Comparison of ENCODE assay signal across 14 cellular contexts in the genomic region with DNA sequence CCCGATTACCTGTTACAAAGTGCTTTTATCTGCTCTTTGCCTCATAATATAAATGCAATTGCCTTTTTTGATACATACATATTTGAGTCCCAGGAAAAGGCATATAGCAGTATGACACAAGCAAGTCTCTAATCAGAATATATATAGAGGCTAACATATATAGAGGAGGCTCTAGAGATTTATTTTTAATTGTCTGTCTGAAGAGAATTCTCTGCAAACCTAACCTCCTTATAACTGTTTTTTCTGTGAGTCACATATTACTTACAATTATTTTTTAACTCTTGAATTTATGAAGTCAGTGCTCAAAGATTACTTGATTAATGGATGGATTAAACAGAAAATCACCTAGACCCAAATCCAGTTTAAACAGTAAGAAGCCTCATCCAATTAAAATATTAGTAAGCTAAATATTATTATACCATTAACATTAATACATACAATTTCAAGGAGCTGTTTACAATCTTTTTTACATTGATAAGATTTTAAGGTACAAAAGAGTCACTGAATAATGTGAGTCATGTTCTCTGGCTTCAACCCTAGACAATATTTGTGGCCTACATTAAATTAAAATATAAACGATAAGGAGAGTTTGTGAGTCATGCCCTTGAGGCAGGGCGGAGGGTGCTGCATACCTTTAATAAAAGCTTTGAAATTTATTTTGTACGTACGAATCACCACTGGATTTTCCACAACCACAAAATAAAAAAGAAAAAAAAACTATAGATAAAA. TPM values are rescaled to one million over a fixed set of nuclear protein-coding genes. Genes with fewer than 3 reads are reported as not detected.
A peak's percentile ranks its signal among the peaks of the same experiment; 100 is the strongest.
DNase-seq lines count a peak whose midpoint lies in the region; ATAC-seq, FAIRE-seq and TF ChIP-seq lines count a peak whose summit lies in the region.
"Had no signal": no experiment of that assay in that cellular context is flagged by ENCODE, and none has a peak within 500 bp of the region (broad histone marks: within the 10 kb centered on the region; RNA-seq: fewer than 3 reads in every experiment).

No MANE protein-coding gene starts in this region.

- TF ChIP-seq POLR2A in HCT116 (IDR thresholded peaks at IDR 0.05; ENCODE audit: borderline replicate concordance, extremely low read depth, insufficient read depth, insufficient read length): no peak

- H3K36me3 ChIP-seq in HCT116 (ENCODE audit: control insufficient read depth in 1 of 2, insufficient read depth in 2 of 2, low read length in 2 of 2): no peaks in the 10 kb centered on the region
- H3K36me3 ChIP-seq in SK-N-SH (replicated peaks in 1 of 2; ENCODE audit: control insufficient read depth in 1 of 2, insufficient read depth in 2 of 2, low read length in 1 of 2): no peaks in the 10 kb centered on the region
- H3K36me3 ChIP-seq in small intestine (ENCODE audit: control insufficient read depth in 2 of 2, insufficient read depth in 2 of 2, low read length in 2 of 2): no peaks in the 10 kb centered on the region

- POLR2A ChIA-PET in HCT116 (lab: Charles Lee) (no interaction called here), SK-N-SH (lab: Yijun Ruan, JAX) (no interaction called here)

- H3K4me3 ChIP-seq in HCT116 (replicated peaks in 1 of 2; ENCODE audit: low read depth in 1 of 2, low read length in 2 of 2) (no peak overlapping the region), SK-N-SH (ENCODE audit: low read depth in 2 of 2, low read length in 1 of 2) (no peak overlapping the region), fibroblast of mammary gland (ENCODE audit: control insufficient read depth, low read depth, low read length) (no peak overlapping the region), small intestine (ENCODE audit: low read depth in 1 of 2, low read length in 2 of 2) (no peak overlapping the region)
- H3K4me3 ChIP-seq: testis had no signal

- H3K79me2 ChIP-seq in HCT116 (ENCODE audit: insufficient read depth, low read length) (no peaks in the 10 kb centered on the region), SK-N-SH (ENCODE audit: insufficient read depth) (no peaks in the 10 kb centered on the region)

- BruUV-seq in HCT116 (replicated peaks; lab: Mats Ljungman, UMichigan): no TSS peak

- peak; percentile 97 for FAIRE-seq in small intestine (lab: Jason Lieb, UNC)

- DNase-seq in HCT116 (ENCODE audit: low read depth, low spot score) (no peak), SK-N-SH (no peak), fibroblast of mammary gland (ENCODE audit: low read depth) (peak; percentile 67), small intestine (peak; percentile 57), NCI-H2171 treated with DMSO at 0.1 percent for 48 hours (lab: John Stamatoyannopoulos, UW) (no peak), cardiac septum (ENCODE audit: low spot score) (no peak)
- DNase-seq in activated effector memory CD4-positive, alpha-beta T cell treated with Interleukin-2 at 50 U/mL for 16 hours: no peak
- DNase-seq: activated CD8-positive, alpha-beta T cell treated with anti-CD3 and anti-CD28 coated beads, Interleukin-2, amount 10 ng/mL, durations not matched to agents 7 days and 5 days; cerebellar nuclear complex; COR-L47; NCI-H146; NCI-H524 treated with DMSO at 0.1 percent for 48 hours; testis had no signal

- H3K4me2 ChIP-seq in HCT116 (ENCODE audit: low read length) (peak overlapping the region; percentile 48), SK-N-SH (peak overlapping the region; percentile 42; the same call in 1 of the 2 replicates)

- intact Hi-C loops in HCT116 (cut with micrococcal nuclease) (no loop called here), cardiac septum (cut with DNase I) (no loop called here)

- TF ChIP-seq CTCF in HCT116 (IDR thresholded peaks at IDR 0.05 in 2 of 3, conservative IDR thresholded peaks at IDR 0.05 in 1 of 3; ENCODE audit: borderline replicate concordance in 1 of 3, insufficient read depth in 1 of 3, low read depth in 2 of 3, low read length in 2 of 3) (no peak), SK-N-SH (IDR thresholded peaks at IDR 0.05) (no peak), fibroblast of mammary gland (conservative IDR thresholded peaks at IDR 0.05; ENCODE audit: control insufficient read depth, insufficient read depth, low read depth, low read length) (no peak)

- H3F3A ChIP-seq in SK-N-SH (replicated peaks; ENCODE audit: insufficient read depth): peaks cover 21% of the 10 kb centered on the region

- CTCF ChIA-PET in HCT116 (lab: Charles Lee) (no interaction called here), SK-N-SH (lab: Yijun Ruan, JAX) (no interaction called here)

- RAD21 ChIA-PET in HCT116 (lab: Charles Lee; ENCODE audit: low non-redundant PET in 1 of 2, low total read pairs in 2 of 2, uncharacterized antibody in 2 of 2, unreplicated experiment in 2 of 2): no interaction called here

- H4K20me1 ChIP-seq in HCT116 (ENCODE audit: insufficient read depth): no peaks in the 10 kb centered on the region
- no peaks in the 10 kb centered on the region for H4K20me1 ChIP-seq in SK-N-SH (ENCODE audit: insufficient read depth)

- peak overlapping the region; percentile 71 for H2AFZ ChIP-seq in HCT116 (ENCODE audit: low read depth, low read length, poor library complexity, severe bottlenecking)
- peak overlapping the region; percentile 0; the same call in 1 of the 2 replicates for H2AFZ ChIP-seq in SK-N-SH (ENCODE audit: low read depth)

- H3K4me1 ChIP-seq in HCT116 (ENCODE audit: control insufficient read depth in 1 of 2, insufficient read depth in 2 of 2, low read length in 2 of 2): peaks cover 11 to 17% of the 10 kb centered on the region in 2 experiments
- peaks cover 4 to 9% of the 10 kb centered on the region in 2 experiments for H3K4me1 ChIP-seq in SK-N-SH (ENCODE audit: control insufficient read depth in 1 of 2, insufficient read depth in 2 of 2, low read depth in 1 of 2, low read length in 1 of 2)
- no peaks in the 10 kb centered on the region for H3K4me1 ChIP-seq in small intestine (ENCODE audit: control insufficient read depth in 2 of 2, insufficient read depth in 1 of 2, low read depth in 1 of 2, low read length in 1 of 2)
- H3K4me1 ChIP-seq: testis had no signal

- H3K27me3 ChIP-seq in HCT116 (ENCODE audit: insufficient read depth, low read length) (no peaks in the 10 kb centered on the region), SK-N-SH (ENCODE audit: insufficient read depth) (no peaks in the 10 kb centered on the region), small intestine (ENCODE audit: control insufficient read depth in 2 of 2, insufficient read depth in 2 of 2, low read length in 2 of 2) (no peaks in the 10 kb centered on the region)
- H3K27me3 ChIP-seq: testis had no signal

- H3K27ac ChIP-seq in HCT116 (ENCODE audit: low read depth, low read length): no peak overlapping the region; the same call in 1 of the 2 replicates
- H3K27ac ChIP-seq in SK-N-SH (ENCODE audit: low read depth in 2 of 2, low read length in 1 of 2): peak overlapping the region; percentile 55 to 69; a peak in 3 of 4 replicates
- H3K27ac ChIP-seq in small intestine (ENCODE audit: low read depth in 1 of 2, low read length in 1 of 2): no peak overlapping the region
- H3K27ac ChIP-seq: testis had no signal

- ATAC-seq in HCT116: peak; percentile 69
- no peak for ATAC-seq in GM19455 (IDR thresholded peaks at IDR 0.05; ENCODE audit: unreplicated experiment)
- ATAC-seq: activated CD8-positive, alpha-beta T cell treated with anti-CD3 and anti-CD28 coated beads, Interleukin-2, amount 10 ng/mL, durations not matched to agents 7 days and 5 days had no signal

- TF ChIP-seq RAD21 in HCT116 (IDR thresholded peaks at IDR 0.05; ENCODE audit: low read depth): no peak
- TF ChIP-seq RAD21 in SK-N-SH (IDR thresholded peaks at IDR 0.05; ENCODE audit: low read length): no peak

- 13% methylated on average over 5 of the region's 5 CpGs for WGBS in SK-N-SH (ENCODE audit: low lambda C conversion rate)
- WGBS in small intestine, 3 donors: 24 to 54% (median 33%) methylated on average over 5 of the region's 5 CpGs

- H3K9ac ChIP-seq in HCT116 (ENCODE audit: low read length) (no peak overlapping the region), SK-N-SH (no peak overlapping the region)

- TF ChIP-seq EP300 in SK-N-SH (IDR thresholded peaks at IDR 0.05; ENCODE audit: borderline replicate concordance in 1 of 2, low read depth in 1 of 2, low read length in 1 of 2): peak in 1 of 2 experiments; percentile 73; a peak in 1 of 4 replicates

- H3K9me2 ChIP-seq in HCT116 (ENCODE audit: insufficient read depth) (no peaks in the 10 kb centered on the region), SK-N-SH (no peaks in the 10 kb centered on the region)

- H3K9me3 ChIP-seq in HCT116 (ENCODE audit: control insufficient read depth in 1 of 2, insufficient read depth in 1 of 2, low read depth in 1 of 2, low read length in 2 of 2): no peaks in the 10 kb centered on the region
- H3K9me3 ChIP-seq in SK-N-SH: peaks cover 4% of the 10 kb centered on the region; the same call in 1 of the 2 replicates
- no peaks in the 10 kb centered on the region for H3K9me3 ChIP-seq in small intestine (ENCODE audit: control insufficient read depth, low read depth)
- H3K9me3 ChIP-seq: testis had no signal

TF ChIP-seq in HCT116, 20 proteins besides CTCF, POLR2A, EP300 and RAD21 (continues in another document):
- TF ChIP-seq EGR1 (IDR thresholded peaks at IDR 0.05; ENCODE audit: low read depth) (no peak), SP1 (IDR thresholded peaks at IDR 0.05; ENCODE audit: low read depth) (peak; percentile 45; the same call in 1 of the 2 replicates), FOSL1 (IDR thresholded peaks at IDR 0.05; ENCODE audit: low read depth) (peak; percentile 50), SIN3A (IDR thresholded peaks at IDR 0.05; ENCODE audit: low read depth) (no peak), ZFX (IDR thresholded peaks at IDR 0.05) (no peak), ELF1 (IDR thresholded peaks at IDR 0.05; ENCODE audit: borderline replicate concordance, low read depth) (no peak), JUND (IDR thresholded peaks at IDR 0.05) (peak; percentile 49), ZNF274 (IDR thresholded peaks at IDR 0.05; ENCODE audit: low read depth, low read length) (no peak)

TF ChIP-seq in SK-N-SH, 30 proteins besides CTCF, POLR2A, EP300 and RAD21 (continues in another document):
- TF ChIP-seq USF1 (IDR thresholded peaks at IDR 0.05; ENCODE audit: borderline replicate concordance, low read depth) (no peak), CHD2 (IDR thresholded peaks at IDR 0.05; ENCODE audit: low read length, partially characterized antibody) (no peak), NRF1 (IDR thresholded peaks at IDR 0.05; ENCODE audit: low read depth, low read length) (no peak), FOSL2 (IDR thresholded peaks at IDR 0.05; ENCODE audit: borderline replicate concordance, low read depth) (peak; percentile 92), GATA2 (CRISPR knock-in tag; IDR thresholded peaks at IDR 0.05) (no peak)

RNA-seq across cellular contexts. Expression of gene MMP13, which starts 19.2 kb away (rescaled TPM):
- total RNA-seq in HCT116 (2021; ENCODE audit: unreplicated experiment): not detected
- not detected in 2 replicates for polyA plus RNA-seq in HCT116 (2012)
- polyA plus RNA-seq in SK-N-SH (2012; rRNA removed): 0.12 and 0.15 TPM in 2 replicates
- 0.08 and 0.10 TPM in 2 replicates for polyA plus RNA-seq in SK-N-SH (2012; cell fraction: cytosol; rRNA removed)
- polyA plus RNA-seq in SK-N-SH (2012; cell fraction: nucleus; rRNA removed): 0.06 and 0.10 TPM in 2 replicates
- not detected for polyA plus RNA-seq in small intestine
- not detected for total RNA-seq in cardiac septum
- total RNA-seq: activated CD8-positive, alpha-beta T cell treated with anti-CD3 and anti-CD28 coated beads, Interleukin-2, amount 10 ng/mL, durations not matched to agents 7 days and 5 days had no signal

Comparison
In these comparisons a context has a peak if more than half of its experiments do, and no peak if none do; other contexts are left out.
1. DNase-seq: peak in fibroblast of mammary gland (single experiment) and small intestine (single experiment); none in HCT116 (single experiment), SK-N-SH (single experiment), NCI-H2171 treated with DMSO at 0.1 percent for 48 hours (single experiment), cardiac septum (single experiment) and activated effector memory CD4-positive, alpha-beta T cell treated with Interleukin-2 at 50 U/mL for 16 hours (single experiment).
2. H3K27ac ChIP-seq: peak in SK-N-SH (2 of 2); none in HCT116 (single experiment) and small intestine (0 of 2).
3. Of the 11 proteins assayed by ChIP-seq in both SK-N-SH and HCT116: peak only in SK-N-SH: POLR2AphosphoS5; only in HCT116: none; in both: JUND; in neither: 9.